ENCODE assay signal across 15 cellular contexts in genomic region chr12:95248095-95248494, GRCh38.
"Had no signal": no experiment of that assay in that cellular context is flagged by ENCODE, and none has a peak within 500 bp of the region (broad histone marks: within the 10 kb centered on the region; RNA-seq: fewer than 3 reads in every experiment).

No MANE protein-coding gene starts in this region.

- H3K4me3 ChIP-seq: heart left ventricle, tibial nerve, uterus had no signal

- H3K27me3 Mint-ChIP-seq: naive B cell; stimulated activated naive B cell treated with anti-CD40 and anti-IgM and Interleukin-4, amounts not matched to agents 10 μg/mL and 1 μg/mL and 100 μg/mL, for 72 hours had no signal

- DNase-seq: activated CD4-positive, alpha-beta T cell treated with anti-CD3 and anti-CD28 coated beads, Interleukin-2, amount 50 U/mL, for 1 hour; activated CD8-positive, alpha-beta memory T cell treated with anti-CD3 and anti-CD28 coated beads for 24 hours; activated naive CD4-positive, alpha-beta T cell treated with Interleukin-2 at 50 U/mL for 16 hours; anterior cingulate cortex; brain microvascular endothelial cell; effector CD8-positive, alpha-beta T cell; heart left ventricle; naive B cell; stimulated activated CD4-positive, alpha-beta T cell treated with anti-CD3 and anti-CD28 coated beads, Interleukin-2, amount 100 ng/mL, for 48 hours; stimulated activated naive B cell treated with anti-CD40 and anti-IgM and Interleukin-4, amounts not matched to agents 10 μg/mL and 1 μg/mL and 100 μg/mL, for 72 hours had no signal

- H3K27ac Mint-ChIP-seq: stimulated activated naive B cell treated with anti-CD40 and anti-IgM and Interleukin-4, amounts not matched to agents 10 μg/mL and 1 μg/mL and 100 μg/mL, for 72 hours; T-helper 2 cell treated with Interferon-gamma antibody and Interleukin-4, amounts not matched to agents 5 μg/mL and 100 μg/mL, for 36 hours had no signal

- H3K4me3 Mint-ChIP-seq: naive B cell; stimulated activated naive B cell treated with anti-CD40 and anti-IgM and Interleukin-4, amounts not matched to agents 10 μg/mL and 1 μg/mL and 100 μg/mL, for 72 hours; T-helper 2 cell treated with Interferon-gamma antibody and Interleukin-4, amounts not matched to agents 5 μg/mL and 100 μg/mL, for 36 hours had no signal

- H3K36me3 ChIP-seq: uterus had no signal

- H3K9me3 Mint-ChIP-seq: naive B cell; stimulated activated naive B cell treated with anti-CD40 and anti-IgM and Interleukin-4, amounts not matched to agents 10 μg/mL and 1 μg/mL and 100 μg/mL, for 72 hours; T-helper 2 cell treated with Interferon-gamma antibody and Interleukin-4, amounts not matched to agents 5 μg/mL and 100 μg/mL, for 36 hours had no signal

- H3K9me3 ChIP-seq: heart left ventricle, neutrophil, tibial nerve, uterus had no signal

- ATAC-seq: activated CD4-positive, CD25-positive, alpha-beta regulatory T cell treated with anti-CD3 and anti-CD28 coated beads, Interleukin-2, amount 50 U/mL, for 24 hours; heart left ventricle; stimulated activated naive B cell treated with anti-CD40 and anti-IgM and Interleukin-4, amounts not matched to agents 10 μg/mL and 1 μg/mL and 100 μg/mL, for 72 hours had no signal
